ENCODE assay signal across 1 cellular context in genomic region chr17:65057520-65058075, GRCh38.
TF ChIP-seq lines count a peak whose summit lies in the region.

No MANE protein-coding gene starts in this region.

TF ChIP-seq in H1, 55 proteins besides CTCF, POLR2A, EP300 and RAD21 (continued from another document):
- TF ChIP-seq, protein P1, sequence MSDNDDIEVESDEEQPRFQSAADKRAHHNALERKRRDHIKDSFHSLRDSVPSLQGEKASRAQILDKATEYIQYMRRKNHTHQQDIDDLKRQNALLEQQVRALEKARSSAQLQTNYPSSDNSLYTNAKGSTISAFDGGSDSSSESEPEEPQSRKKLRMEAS (IDR thresholded peaks at IDR 0.05): no peak
- TF ChIP-seq RFX5 (IDR thresholded peaks at IDR 0.05; ENCODE audit: borderline replicate concordance, low read depth, low read length): no peak
- TF ChIP-seq KDM4A (IDR thresholded peaks at IDR 0.05; ENCODE audit: low read depth, low read length, severe bottlenecking): no peak
- TF ChIP-seq SP4 (IDR thresholded peaks at IDR 0.05; ENCODE audit: low read length): no peak
- TF ChIP-seq RXRA (IDR thresholded peaks at IDR 0.05; ENCODE audit: insufficient read depth, low read depth, low read length): no peak
- TF ChIP-seq CTBP2 (IDR thresholded peaks at IDR 0.05; ENCODE audit: borderline replicate concordance, insufficient read depth, insufficient read length, low read length): no peak
- TF ChIP-seq JUND (IDR thresholded peaks at IDR 0.05; ENCODE audit: low read length): no peak
- no peak for TF ChIP-seq CHD1 (IDR thresholded peaks at IDR 0.05; ENCODE audit: low read depth, low read length)
